24 cellular contexts compared by ENCODE assay signal in genomic region chr10:114301177-114301576, GRCh38.
DNase-seq lines count a peak whose midpoint lies in the region; ATAC-seq, FAIRE-seq and TF ChIP-seq lines count a peak whose summit lies in the region.
"Had no signal": no experiment of that assay in that cellular context is flagged by ENCODE, and none has a peak within 500 bp of the region (broad histone marks: within the 10 kb centered on the region; RNA-seq: fewer than 3 reads in every experiment).

No MANE protein-coding gene starts in this region.

- peaks cover 23% of the 10 kb centered on the region for H3K4me1 ChIP-seq in mesenchymal stem cell (ENCODE audit: control insufficient read depth, insufficient read depth, low read depth, low read length)

- H3K4me3 Mint-ChIP-seq in MCF 10A (ENCODE audit: unreplicated experiment): no peak overlapping the region
- no peak overlapping the region for H3K4me3 Mint-ChIP-seq in activated T-helper 17 cell treated with anti-CD3 and anti-CD28 coated beads, Interleukin-2, amount 50 U/mL, for 72 hours
- H3K4me3 Mint-ChIP-seq: activated naive CD4-positive, alpha-beta T cell treated with anti-CD3 and anti-CD28 coated beads, Interleukin-2, amount 50 U/mL, for 24 hours; central memory CD8-positive, alpha-beta T cell; stimulated activated memory B cell treated with anti-CD40 and anti-IgM and Interleukin-4, amounts not matched to agents 10 μg/mL and 1 μg/mL and 100 μg/mL, for 72 hours; T-cell had no signal

- peaks cover 11% of the 10 kb centered on the region for H3K9me3 ChIP-seq in mesenchymal stem cell (ENCODE audit: control insufficient read depth, low read length)
- H3K9me3 ChIP-seq: neutrophil, vagina had no signal

- no peak overlapping the region for H2AK5ac ChIP-seq in mesenchymal stem cell (ENCODE audit: low read length, severe bottlenecking)

- no peak overlapping the region for H3K14ac ChIP-seq in mesenchymal stem cell (ENCODE audit: low read length in 2 of 2)

- H2BK120ac ChIP-seq in mesenchymal stem cell (ENCODE audit: low read depth, low read length): no peak overlapping the region

- WGBS in mesenchymal stem cell: 96% methylated on average over 9 of the region's 9 CpGs

- H3K79me1 ChIP-seq in mesenchymal stem cell (replicated peaks; ENCODE audit: low read length, poor library complexity, severe bottlenecking): no peaks in the 10 kb centered on the region

- TF ChIP-seq CTCF in MCF 10A (IDR thresholded peaks at IDR 0.05; ENCODE audit: unreplicated experiment): peak; percentile 32

- no peak for ATAC-seq in activated T-helper 17 cell treated with anti-CD3 and anti-CD28 coated beads, Interleukin-2, amount 50 U/mL, for 72 hours (replicated peaks)
- ATAC-seq: lower lobe of right lung; stimulated activated memory B cell treated with anti-CD40 and anti-IgM and Interleukin-4, amounts not matched to agents 10 μg/mL and 1 μg/mL and 100 μg/mL, for 72 hours; T-cell had no signal

- no peaks in the 10 kb centered on the region for H3K27me3 Mint-ChIP-seq in MCF 10A (ENCODE audit: insufficient read depth, unreplicated experiment)
- no peaks in the 10 kb centered on the region for H3K27me3 Mint-ChIP-seq in activated T-helper 17 cell treated with anti-CD3 and anti-CD28 coated beads, Interleukin-2, amount 50 U/mL, for 72 hours
- H3K27me3 Mint-ChIP-seq: activated naive CD4-positive, alpha-beta T cell treated with anti-CD3 and anti-CD28 coated beads, Interleukin-2, amount 50 U/mL, for 24 hours; central memory CD8-positive, alpha-beta T cell; stimulated activated memory B cell treated with anti-CD40 and anti-IgM and Interleukin-4, amounts not matched to agents 10 μg/mL and 1 μg/mL and 100 μg/mL, for 72 hours; T-cell had no signal

- CTCF ChIA-PET in MCF 10A (lab: Yijun Ruan, JAX): interaction anchor here (0.6 to 1.6 kb wide), 4 partner anchors 129 to 333 kb away, joined by 3 to 6 read pairs (median 4); no protein-coding TSS in a partner anchor

- TF ChIP-seq POLR2A in GM12892 (IDR thresholded peaks at IDR 0.05; ENCODE audit: low read depth, low read length): no peak

- FAIRE-seq in GM12892 (lab: Jason Lieb, UNC): peak; percentile 5
- FAIRE-seq: small intestine had no signal

- no peak overlapping the region for H3K9ac ChIP-seq in mesenchymal stem cell (ENCODE audit: low read length)

- no peak overlapping the region for H3K27ac Mint-ChIP-seq in MCF 10A (ENCODE audit: low read depth, unreplicated experiment)
- H3K27ac Mint-ChIP-seq in activated T-helper 17 cell treated with anti-CD3 and anti-CD28 coated beads, Interleukin-2, amount 50 U/mL, for 72 hours: no peak overlapping the region
- H3K27ac Mint-ChIP-seq: activated naive CD4-positive, alpha-beta T cell treated with anti-CD3 and anti-CD28 coated beads, Interleukin-2, amount 50 U/mL, for 24 hours; stimulated activated memory B cell treated with anti-CD40 and anti-IgM and Interleukin-4, amounts not matched to agents 10 μg/mL and 1 μg/mL and 100 μg/mL, for 72 hours; T-cell had no signal

- intact Hi-C loops in MCF 10A (cut with micrococcal nuclease): loop anchor here (1.0 to 10.0 kb wide), 3 partner anchors 127 to 486 kb away; partner anchors contain the start of gene CCDC186

- H4K8ac ChIP-seq in mesenchymal stem cell (ENCODE audit: low read length): no peak overlapping the region

- H3K4me2 ChIP-seq in mesenchymal stem cell (ENCODE audit: low read length, poor library complexity, severe bottlenecking): no peak overlapping the region
- H3K4me2 ChIP-seq: hepatocyte had no signal

- no peak overlapping the region for H3K23ac ChIP-seq in mesenchymal stem cell (ENCODE audit: low read length in 2 of 2)

- H3K36me3 Mint-ChIP-seq in MCF 10A (ENCODE audit: insufficient read depth, unreplicated experiment): peaks cover 7% of the 10 kb centered on the region
- H3K36me3 Mint-ChIP-seq in activated T-helper 17 cell treated with anti-CD3 and anti-CD28 coated beads, Interleukin-2, amount 50 U/mL, for 72 hours (ENCODE audit: low read depth): peaks cover 18% of the 10 kb centered on the region

- DNase-seq in GM12892 (ENCODE audit: insufficient read length) (no peak), M059J (ENCODE audit: low read depth) (peak; percentile 25), MCF 10A (ENCODE audit: unreplicated experiment) (peak; percentile 67), mesenchymal stem cell (no peak), NOMO-1 treated with DMSO at 0.1 percent for 48 hours (lab: John Stamatoyannopoulos, UW; ENCODE audit: unreplicated experiment) (no peak), retina (no peak)
- DNase-seq: activated CD4-positive, alpha-beta T cell treated with anti-CD3 and anti-CD28 coated beads for 1 hour; activated T-cell treated with anti-CD3 and anti-CD28 coated beads, Interleukin-2, amount 50 U/mL, for 48 hours; erythroblast; foreskin fibroblast; lower lobe of right lung; NCI-H1436 treated with DMSO at 0.1 percent for 48 hours; NCI-H510A; Right ventricle myocardium superior; small intestine; T-cell had no signal

- no peak overlapping the region for H2BK12ac ChIP-seq in mesenchymal stem cell (ENCODE audit: low read length in 2 of 2)

- H3K4ac ChIP-seq in mesenchymal stem cell (ENCODE audit: low read depth in 1 of 2, low read length in 2 of 2): no peak overlapping the region

- no TSS peak for BruUV-seq in MCF 10A (replicated peaks; lab: Mats Ljungman, UMichigan)

- H3K27ac ChIP-seq in mesenchymal stem cell (ENCODE audit: low read length, poor library complexity, severe bottlenecking): no peak overlapping the region
- H3K27ac ChIP-seq: hepatocyte, lower lobe of right lung, neutrophil had no signal

- no peak overlapping the region for H3K18ac ChIP-seq in mesenchymal stem cell (ENCODE audit: low read depth in 1 of 2, low read length in 2 of 2)

- H2AFZ ChIP-seq in mesenchymal stem cell (ENCODE audit: low read depth, low read length): no peak overlapping the region
- H2AFZ ChIP-seq: hepatocyte had no signal

- POLR2A ChIA-PET in MCF 10A (lab: Yijun Ruan, JAX): interaction anchor here (0.7 to 1.2 kb wide), 5 partner anchors 34 to 222 kb away, joined by 3 to 4 read pairs (median 3); partner anchors contain the start of gene CCDC186

- peaks cover 8% of the 10 kb centered on the region for H3K4me1 Mint-ChIP-seq in MCF 10A (ENCODE audit: insufficient read depth, unreplicated experiment)
- H3K4me1 Mint-ChIP-seq in activated T-helper 17 cell treated with anti-CD3 and anti-CD28 coated beads, Interleukin-2, amount 50 U/mL, for 72 hours: peaks cover 5% of the 10 kb centered on the region

- H2BK15ac ChIP-seq in mesenchymal stem cell (ENCODE audit: low read depth, poor library complexity, severe bottlenecking): peak overlapping the region; percentile 31

- H3K27me3 ChIP-seq in mesenchymal stem cell (ENCODE audit: control insufficient read depth in 1 of 2, insufficient read depth in 1 of 2, low read length in 2 of 2): peaks cover 0 to 29% of the 10 kb centered on the region in 2 experiments
- H3K27me3 ChIP-seq: dorsolateral prefrontal cortex, hepatocyte, vagina had no signal

- no peak overlapping the region for H2BK5ac ChIP-seq in mesenchymal stem cell (ENCODE audit: low read depth, low read length, poor library complexity, severe bottlenecking)

- no peak overlapping the region for H4K91ac ChIP-seq in mesenchymal stem cell (ENCODE audit: low read length)

- no peak overlapping the region for H3K4me3 ChIP-seq in mesenchymal stem cell (ENCODE audit: insufficient read depth in 1 of 2, low read depth in 1 of 2, low read length in 2 of 2)
- H3K4me3 ChIP-seq: dorsolateral prefrontal cortex, hepatocyte, lower lobe of right lung, vagina had no signal

- H3K9me3 Mint-ChIP-seq in MCF 10A (ENCODE audit: unreplicated experiment): peaks cover under 1% of the 10 kb centered on the region
- peaks cover 2% of the 10 kb centered on the region for H3K9me3 Mint-ChIP-seq in activated T-helper 17 cell treated with anti-CD3 and anti-CD28 coated beads, Interleukin-2, amount 50 U/mL, for 72 hours

- peaks cover 0 to 13% of the 10 kb centered on the region in 2 experiments for H3K36me3 ChIP-seq in mesenchymal stem cell (ENCODE audit: control insufficient read depth in 1 of 2, insufficient read depth in 2 of 2, low read depth in 1 of 2, low read length in 2 of 2)
- H3K36me3 ChIP-seq: neutrophil had no signal

Comparison
In these comparisons a context has a peak if more than half of its experiments do, and no peak if none do; other contexts are left out.
1. DNase-seq: peak in M059J (single experiment) and MCF 10A (single experiment); none in GM12892 (single experiment), mesenchymal stem cell (single experiment), NOMO-1 treated with DMSO at 0.1 percent for 48 hours (single experiment) and retina (single experiment).